18 cellular contexts compared by ENCODE assay signal in the genomic region with DNA sequence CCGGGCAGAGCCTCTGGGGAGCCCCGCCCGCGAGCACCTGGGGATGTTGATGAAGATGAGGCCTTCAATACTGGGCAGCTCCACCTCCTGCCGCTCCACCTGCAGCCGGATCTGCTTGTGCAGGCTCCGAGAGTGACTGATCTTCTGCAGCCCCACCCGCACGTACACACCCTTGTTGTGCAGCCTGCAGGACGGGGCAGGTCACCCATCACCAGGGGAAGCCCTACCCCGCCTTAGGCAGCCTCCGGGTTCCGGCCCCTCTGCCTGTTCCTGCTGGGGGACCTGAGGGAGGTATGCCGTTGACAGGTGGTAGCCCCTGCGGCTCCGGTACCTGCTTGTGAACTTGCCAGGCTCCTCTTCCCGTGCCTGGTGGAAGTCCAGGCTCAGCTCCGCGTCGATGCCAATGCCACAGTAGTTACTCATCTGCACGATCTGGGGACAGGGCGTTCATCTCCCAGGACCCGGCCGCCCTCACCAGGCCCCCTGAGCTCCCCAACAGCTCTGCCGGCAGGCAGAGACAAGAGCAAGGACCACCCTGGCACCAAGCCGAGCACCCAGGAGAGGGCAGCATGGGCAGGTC. TPM values are rescaled to one million over a fixed set of nuclear protein-coding genes. Genes with fewer than 3 reads are reported as not detected.
DNase-seq lines count a peak whose midpoint lies in the region; ATAC-seq and TF ChIP-seq lines count a peak whose summit lies in the region.
"Had no signal": no experiment of that assay in that cellular context is flagged by ENCODE, and none has a peak within 500 bp of the region (broad histone marks: within the 10 kb centered on the region; RNA-seq: fewer than 3 reads in every experiment).

No MANE protein-coding gene starts in this region.

- H3K9me3 ChIP-seq in osteoblast (ENCODE audit: low read depth, low read length): no peaks in the 10 kb centered on the region
- H3K9me3 ChIP-seq in prostate gland: no peaks in the 10 kb centered on the region
- H3K9me3 ChIP-seq: thoracic aorta had no signal

- H3K4me3 ChIP-seq in osteoblast (ENCODE audit: insufficient read depth, low read length) (no peak overlapping the region), prostate gland (no peak overlapping the region)
- H3K4me3 ChIP-seq: GM23338, hepatocyte, neural progenitor cell, thoracic aorta had no signal

- no peak overlapping the region for H3K4me2 ChIP-seq in osteoblast (ENCODE audit: insufficient read depth, low read length)
- H3K4me2 ChIP-seq: GM23338, hepatocyte, KMS-11, neural progenitor cell had no signal

- H3K27ac ChIP-seq in osteoblast (ENCODE audit: low read depth, low read length) (no peak overlapping the region), prostate gland (no peak overlapping the region)
- H3K27ac ChIP-seq: hepatocyte, KMS-11, neural progenitor cell, thoracic aorta had no signal

- no peak overlapping the region for H2AFZ ChIP-seq in osteoblast (ENCODE audit: low read length)
- H2AFZ ChIP-seq: GM23338, hepatocyte, neural progenitor cell had no signal

- H3K4me1 ChIP-seq in osteoblast (ENCODE audit: insufficient read depth, low read length) (no peaks in the 10 kb centered on the region), prostate gland (replicated peaks) (no peaks in the 10 kb centered on the region)
- H3K4me1 ChIP-seq: neural progenitor cell had no signal

- H3K27me3 ChIP-seq in osteoblast (ENCODE audit: insufficient read depth, low read length) (no peaks in the 10 kb centered on the region), prostate gland (replicated peaks; ENCODE audit: insufficient read depth) (no peaks in the 10 kb centered on the region)
- H3K27me3 ChIP-seq: hepatocyte had no signal

- no peak for ATAC-seq in HG03460 (IDR thresholded peaks at IDR 0.05; ENCODE audit: unreplicated experiment)
- ATAC-seq in HG02759 (IDR thresholded peaks at IDR 0.05; ENCODE audit: unreplicated experiment): no peak
- ATAC-seq: sciatic nerve had no signal

- intact Hi-C loops in prostate gland (cut with DNase I): no loop called here

- no peak for TF ChIP-seq POLR2A in prostate gland (IDR thresholded peaks at IDR 0.05)

- WGBS in prostate gland: 84% methylated on average over 26 of the region's 26 CpGs

- H4K20me1 ChIP-seq in osteoblast (ENCODE audit: insufficient read depth, low read length): no peaks in the 10 kb centered on the region

- TF ChIP-seq CTCF in osteoblast (IDR thresholded peaks at IDR 0.05; ENCODE audit: extremely low read depth, low read depth, low read length): no peak
- no peak for TF ChIP-seq CTCF in prostate gland (IDR thresholded peaks at IDR 0.05)

- DNase-seq in COR-L47 (lab: John Stamatoyannopoulos, UW) (peak; percentile 64), NCI-H1092 (lab: John Stamatoyannopoulos, UW) (peak; percentile 40), cerebellum (ENCODE audit: low spot score) (peak; percentile 70), osteoblast (ENCODE audit: insufficient read length, low spot score, missing footprints) (peak; percentile 80), prostate gland (ENCODE audit: low spot score) (no peak), DMS 273 treated with DMSO at 0.1 percent for 48 hours (lab: John Stamatoyannopoulos, UW) (no peak)
- DNase-seq: NCI-H1105 treated with DMSO at 0.1 percent for 48 hours, NCI-H226, SHP77 treated with DMSO at 0.1 percent for 48 hours had no signal

- H3K79me2 ChIP-seq in osteoblast (ENCODE audit: insufficient read depth, low read length): no peaks in the 10 kb centered on the region
- H3K79me2 ChIP-seq: hepatocyte had no signal

- H3K36me3 ChIP-seq in osteoblast (ENCODE audit: insufficient read depth, low read length) (peaks cover 18% of the 10 kb centered on the region), prostate gland (peaks cover 0 to 4% of the 10 kb centered on the region in 2 donors)
- H3K36me3 ChIP-seq: neural progenitor cell had no signal

RNA-seq across cellular contexts. Expression of gene DGKQ, which starts 11.6 kb away (rescaled TPM):
- total RNA-seq in cerebellum: 7.3 TPM
- 10.3 and 15.2 TPM in 2 replicates for total RNA-seq in osteoblast
- 10 to 100 TPM; 10.4 to 17.1 TPM for total RNA-seq in prostate gland

RNA-seq across cellular contexts. Expression of gene IDUA, which starts 25.1 kb away (rescaled TPM):
- total RNA-seq in cerebellum (16.7 TPM), osteoblast (23.0 and 26.4 TPM in 2 replicates), prostate gland (10 to 100 TPM; 53.6 to 56.8 TPM)

RNA-seq across cellular contexts. Expression of gene TMEM175, which starts 29.5 kb away (rescaled TPM):
- total RNA-seq in cerebellum: 23.3 TPM
- total RNA-seq in osteoblast: 12.4 and 13.8 TPM in 2 replicates
- 10 to 100 TPM; 44.1 to 74.6 TPM for total RNA-seq in prostate gland

RNA-seq across cellular contexts. Expression of gene GAK, which starts 29.6 kb away (rescaled TPM):
- total RNA-seq in cerebellum (49.6 TPM), osteoblast (45.7 and 48.9 TPM in 2 replicates), prostate gland (100 to 1,000 TPM; 158 to 181 TPM)

RNA-seq across cellular contexts. Expression of gene SLC26A1, which starts 31.5 kb away (rescaled TPM):
- total RNA-seq in cerebellum: 3.0 TPM
- 0.36 and 0.59 TPM in 2 replicates for total RNA-seq in osteoblast
- total RNA-seq in prostate gland: under 1 TPM; 0.27 to 0.34 TPM
- total RNA-seq: activated CD8-positive, alpha-beta memory T cell treated with anti-CD3 and anti-CD28 coated beads for 36 hours; thoracic aorta had no signal

Comparison
In these comparisons a context has a peak if more than half of its experiments do, and no peak if none do; other contexts are left out.
1. DNase-seq: peak in COR-L47 (single experiment), NCI-H1092 (single experiment), cerebellum (single experiment) and osteoblast (single experiment); none in prostate gland (single experiment) and DMS 273 treated with DMSO at 0.1 percent for 48 hours (single experiment).